Comparison of ENCODE assay signal across 1 cellular context in the genomic region with DNA sequence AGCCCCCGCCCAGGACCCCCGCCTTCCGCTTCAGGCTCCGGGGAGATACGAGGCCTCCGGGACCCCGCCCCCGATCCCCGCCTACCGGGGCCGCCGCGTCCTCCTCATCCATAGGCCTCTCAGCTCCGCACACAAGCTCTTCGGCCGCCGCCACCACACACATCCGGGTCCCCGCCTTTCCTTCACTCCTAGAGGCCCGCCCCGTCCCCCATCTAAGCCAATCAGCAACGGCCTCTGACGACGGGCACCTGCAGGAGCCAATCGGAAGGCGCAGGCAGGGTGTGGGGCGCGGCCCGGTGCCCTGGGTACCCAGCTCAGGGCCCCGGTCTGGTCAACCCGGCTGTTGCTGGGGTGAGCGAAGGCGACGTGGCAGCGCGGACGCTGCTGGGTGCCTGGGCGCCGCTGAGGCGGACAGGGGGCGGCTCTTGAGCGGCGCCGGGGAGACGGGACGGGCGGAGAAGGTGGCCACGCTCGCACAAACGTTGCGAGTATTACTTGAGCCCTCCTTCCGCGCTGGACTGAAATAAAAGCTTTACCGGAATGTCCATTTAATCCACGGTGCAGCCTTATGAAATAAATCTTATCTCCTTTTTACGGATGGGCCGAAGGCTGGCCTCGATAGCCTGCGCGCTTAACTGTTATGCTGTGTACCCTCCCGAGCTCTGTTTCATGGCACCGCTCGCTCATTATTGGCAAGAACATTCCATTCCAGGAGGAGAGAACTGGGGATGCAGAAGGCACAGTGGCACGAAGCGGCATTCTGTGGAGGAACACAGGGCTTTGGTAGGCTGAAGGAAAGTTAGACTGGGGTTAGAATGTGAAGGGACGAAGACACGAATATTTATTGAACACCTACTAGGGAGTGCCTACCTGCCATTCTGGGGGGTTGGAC.
TF ChIP-seq lines count a peak whose summit lies in the region.

A gene with protein sequence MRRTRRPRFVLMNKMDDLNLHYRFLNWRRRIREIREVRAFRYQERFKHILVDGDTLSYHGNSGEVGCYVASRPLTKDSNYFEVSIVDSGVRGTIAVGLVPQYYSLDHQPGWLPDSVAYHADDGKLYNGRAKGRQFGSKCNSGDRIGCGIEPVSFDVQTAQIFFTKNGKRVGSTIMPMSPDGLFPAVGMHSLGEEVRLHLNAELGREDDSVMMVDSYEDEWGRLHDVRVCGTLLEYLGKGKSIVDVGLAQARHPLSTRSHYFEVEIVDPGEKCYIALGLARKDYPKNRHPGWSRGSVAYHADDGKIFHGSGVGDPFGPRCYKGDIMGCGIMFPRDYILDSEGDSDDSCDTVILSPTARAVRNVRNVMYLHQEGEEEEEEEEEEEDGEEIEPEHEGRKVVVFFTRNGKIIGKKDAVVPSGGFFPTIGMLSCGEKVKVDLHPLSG (minus strand): TSS at position 165 of the 892 bp plus-strand sequence. CDS start 57 bp downstream, at position 108.

TF ChIP-seq in HEK293, 187 proteins besides CTCF, POLR2A, EP300 and RAD21 (continued from another document and continues in another):
- TF ChIP-seq, protein P1, sequence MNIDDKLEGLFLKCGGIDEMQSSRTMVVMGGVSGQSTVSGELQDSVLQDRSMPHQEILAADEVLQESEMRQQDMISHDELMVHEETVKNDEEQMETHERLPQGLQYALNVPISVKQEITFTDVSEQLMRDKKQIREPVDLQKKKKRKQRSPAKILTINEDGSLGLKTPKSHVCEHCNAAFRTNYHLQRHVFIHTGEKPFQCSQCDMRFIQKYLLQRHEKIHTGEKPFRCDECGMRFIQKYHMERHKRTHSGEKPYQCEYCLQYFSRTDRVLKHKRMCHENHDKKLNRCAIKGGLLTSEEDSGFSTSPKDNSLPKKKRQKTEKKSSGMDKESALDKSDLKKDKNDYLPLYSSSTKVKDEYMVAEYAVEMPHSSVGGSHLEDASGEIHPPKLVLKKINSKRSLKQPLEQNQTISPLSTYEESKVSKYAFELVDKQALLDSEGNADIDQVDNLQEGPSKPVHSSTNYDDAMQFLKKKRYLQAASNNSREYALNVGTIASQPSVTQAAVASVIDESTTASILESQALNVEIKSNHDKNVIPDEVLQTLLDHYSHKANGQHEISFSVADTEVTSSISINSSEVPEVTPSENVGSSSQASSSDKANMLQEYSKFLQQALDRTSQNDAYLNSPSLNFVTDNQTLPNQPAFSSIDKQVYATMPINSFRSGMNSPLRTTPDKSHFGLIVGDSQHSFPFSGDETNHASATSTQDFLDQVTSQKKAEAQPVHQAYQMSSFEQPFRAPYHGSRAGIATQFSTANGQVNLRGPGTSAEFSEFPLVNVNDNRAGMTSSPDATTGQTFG (tag by site-specific recombination; IDR thresholded peaks at IDR 0.05; ENCODE audit: borderline replicate concordance), result no peak
- TF ChIP-seq ZNF629 (tag by site-specific recombination; IDR thresholded peaks at IDR 0.05) (no peak), OVOL3 (tag by site-specific recombination; IDR thresholded peaks at IDR 0.05) (no peak), ZNF530 (tag by site-specific recombination; IDR thresholded peaks at IDR 0.05; ENCODE audit: low read depth) (no peak), ZNF350 (tag by site-specific recombination; IDR thresholded peaks at IDR 0.05) (no peak), ZBTB17 (tag by site-specific recombination; IDR thresholded peaks at IDR 0.05) (peak; percentile 66), ZNF48 (tag by site-specific recombination; IDR thresholded peaks at IDR 0.05) (no peak), ZNF747 (tag by site-specific recombination; IDR thresholded peaks at IDR 0.05) (no peak), ZNF571 (tag by site-specific recombination; IDR thresholded peaks at IDR 0.05) (no peak), ZNF214 (tag by site-specific recombination; IDR thresholded peaks at IDR 0.05; ENCODE audit: borderline replicate concordance) (no peak), GLI4 (tag by site-specific recombination; IDR thresholded peaks at IDR 0.05) (no peak), MYNN (tag by site-specific recombination; IDR thresholded peaks at IDR 0.05; ENCODE audit: borderline replicate concordance) (no peak), ZNF785 (tag by site-specific recombination; IDR thresholded peaks at IDR 0.05) (no peak), ZNF155 (tag by site-specific recombination; IDR thresholded peaks at IDR 0.05) (no peak), MEIS1 (CRISPR knock-in tag; IDR thresholded peaks at IDR 0.05; ENCODE audit: borderline replicate concordance) (no peak), ZNF174 (tag by site-specific recombination; IDR thresholded peaks at IDR 0.05) (no peak), ZNF366 (tag by site-specific recombination; conservative IDR thresholded peaks at IDR 0.05) (0 out of 2 replicates have a peak, but pooled peaks have one; percentile 18), ZNF776 (tag by site-specific recombination; IDR thresholded peaks at IDR 0.05; ENCODE audit: borderline replicate concordance) (no peak), ZNF391 (tag by site-specific recombination; IDR thresholded peaks at IDR 0.05; ENCODE audit: borderline replicate concordance, low read depth) (no peak), SCRT2 (tag by site-specific recombination; IDR thresholded peaks at IDR 0.05) (peak; percentile 23), RBAK (tag by site-specific recombination; IDR thresholded peaks at IDR 0.05) (no peak), ZNF324 (tag by site-specific recombination; IDR thresholded peaks at IDR 0.05) (no peak), ZNF248 (tag by site-specific recombination; IDR thresholded peaks at IDR 0.05) (no peak), ZFP3 (tag by site-specific recombination; IDR thresholded peaks at IDR 0.05; ENCODE audit: low read depth) (no peak), ZBTB8A (tag by site-specific recombination; IDR thresholded peaks at IDR 0.05) (peak; percentile 24), ZNF10 (tag by site-specific recombination; IDR thresholded peaks at IDR 0.05) (no peak), KLF1 (tag by site-specific recombination; IDR thresholded peaks at IDR 0.05) (peak; percentile 75)
- TF ChIP-seq, protein P2, sequence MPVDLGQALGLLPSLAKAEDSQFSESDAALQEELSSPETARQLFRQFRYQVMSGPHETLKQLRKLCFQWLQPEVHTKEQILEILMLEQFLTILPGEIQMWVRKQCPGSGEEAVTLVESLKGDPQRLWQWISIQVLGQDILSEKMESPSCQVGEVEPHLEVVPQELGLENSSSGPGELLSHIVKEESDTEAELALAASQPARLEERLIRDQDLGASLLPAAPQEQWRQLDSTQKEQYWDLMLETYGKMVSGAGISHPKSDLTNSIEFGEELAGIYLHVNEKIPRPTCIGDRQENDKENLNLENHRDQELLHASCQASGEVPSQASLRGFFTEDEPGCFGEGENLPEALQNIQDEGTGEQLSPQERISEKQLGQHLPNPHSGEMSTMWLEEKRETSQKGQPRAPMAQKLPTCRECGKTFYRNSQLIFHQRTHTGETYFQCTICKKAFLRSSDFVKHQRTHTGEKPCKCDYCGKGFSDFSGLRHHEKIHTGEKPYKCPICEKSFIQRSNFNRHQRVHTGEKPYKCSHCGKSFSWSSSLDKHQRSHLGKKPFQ (tag by site-specific recombination; IDR thresholded peaks at IDR 0.05), result no peak
- TF ChIP-seq, protein P3, sequence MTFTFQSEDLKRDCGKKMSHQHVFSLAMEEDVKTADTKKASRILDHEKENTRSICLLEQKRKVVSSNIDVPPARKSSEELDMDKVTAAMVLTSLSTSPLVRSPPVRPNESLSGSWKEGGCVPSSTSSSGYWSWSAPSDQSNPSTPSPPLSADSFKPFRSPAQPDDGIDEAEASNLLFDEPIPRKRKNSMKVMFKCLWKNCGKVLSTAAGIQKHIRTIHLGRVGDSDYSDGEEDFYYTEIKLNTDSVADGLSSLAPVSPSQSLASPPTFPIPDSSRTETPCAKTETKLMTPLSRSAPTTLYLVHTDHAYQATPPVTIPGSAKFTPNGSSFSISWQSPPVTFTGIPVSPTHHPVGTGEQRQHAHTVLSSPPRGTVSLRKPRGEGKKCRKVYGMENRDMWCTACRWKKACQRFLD (tag by site-specific recombination; IDR thresholded peaks at IDR 0.05), result no peak
- TF ChIP-seq, protein P4, sequence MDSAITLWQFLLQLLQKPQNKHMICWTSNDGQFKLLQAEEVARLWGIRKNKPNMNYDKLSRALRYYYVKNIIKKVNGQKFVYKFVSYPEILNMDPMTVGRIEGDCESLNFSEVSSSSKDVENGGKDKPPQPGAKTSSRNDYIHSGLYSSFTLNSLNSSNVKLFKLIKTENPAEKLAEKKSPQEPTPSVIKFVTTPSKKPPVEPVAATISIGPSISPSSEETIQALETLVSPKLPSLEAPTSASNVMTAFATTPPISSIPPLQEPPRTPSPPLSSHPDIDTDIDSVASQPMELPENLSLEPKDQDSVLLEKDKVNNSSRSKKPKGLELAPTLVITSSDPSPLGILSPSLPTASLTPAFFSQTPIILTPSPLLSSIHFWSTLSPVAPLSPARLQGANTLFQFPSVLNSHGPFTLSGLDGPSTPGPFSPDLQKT (IDR thresholded peaks at IDR 0.05; ENCODE audit: borderline replicate concordance, low read depth, low read length), result no peak; the same call in 1 of the 2 replicates
- TF ChIP-seq, protein P5, sequence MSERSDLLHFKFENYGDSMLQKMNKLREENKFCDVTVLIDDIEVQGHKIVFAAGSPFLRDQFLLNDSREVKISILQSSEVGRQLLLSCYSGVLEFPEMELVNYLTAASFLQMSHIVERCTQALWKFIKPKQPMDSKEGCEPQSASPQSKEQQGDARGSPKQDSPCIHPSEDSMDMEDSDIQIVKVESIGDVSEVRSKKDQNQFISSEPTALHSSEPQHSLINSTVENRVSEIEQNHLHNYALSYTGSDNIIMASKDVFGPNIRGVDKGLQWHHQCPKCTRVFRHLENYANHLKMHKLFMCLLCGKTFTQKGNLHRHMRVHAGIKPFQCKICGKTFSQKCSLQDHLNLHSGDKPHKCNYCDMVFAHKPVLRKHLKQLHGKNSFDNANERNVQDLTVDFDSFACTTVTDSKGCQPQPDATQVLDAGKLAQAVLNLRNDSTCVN (tag by site-specific recombination; optimal IDR thresholded peaks at IDR 0.05), result peak; percentile 77
- TF ChIP-seq, protein P6, sequence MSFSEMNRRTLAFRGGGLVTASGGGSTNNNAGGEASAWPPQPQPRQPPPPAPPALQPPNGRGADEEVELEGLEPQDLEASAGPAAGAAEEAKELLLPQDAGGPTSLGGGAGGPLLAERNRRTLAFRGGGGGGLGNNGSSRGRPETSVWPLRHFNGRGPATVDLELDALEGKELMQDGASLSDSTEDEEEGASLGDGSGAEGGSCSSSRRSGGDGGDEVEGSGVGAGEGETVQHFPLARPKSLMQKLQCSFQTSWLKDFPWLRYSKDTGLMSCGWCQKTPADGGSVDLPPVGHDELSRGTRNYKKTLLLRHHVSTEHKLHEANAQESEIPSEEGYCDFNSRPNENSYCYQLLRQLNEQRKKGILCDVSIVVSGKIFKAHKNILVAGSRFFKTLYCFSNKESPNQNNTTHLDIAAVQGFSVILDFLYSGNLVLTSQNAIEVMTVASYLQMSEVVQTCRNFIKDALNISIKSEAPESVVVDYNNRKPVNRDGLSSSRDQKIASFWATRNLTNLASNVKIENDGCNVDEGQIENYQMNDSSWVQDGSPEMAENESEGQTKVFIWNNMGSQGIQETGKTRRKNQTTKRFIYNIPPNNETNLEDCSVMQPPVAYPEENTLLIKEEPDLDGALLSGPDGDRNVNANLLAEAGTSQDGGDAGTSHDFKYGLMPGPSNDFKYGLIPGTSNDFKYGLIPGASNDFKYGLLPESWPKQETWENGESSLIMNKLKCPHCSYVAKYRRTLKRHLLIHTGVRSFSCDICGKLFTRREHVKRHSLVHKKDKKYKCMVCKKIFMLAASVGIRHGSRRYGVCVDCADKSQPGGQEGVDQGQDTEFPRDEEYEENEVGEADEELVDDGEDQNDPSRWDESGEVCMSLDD (tag by site-specific recombination; IDR thresholded peaks at IDR 0.05), result peak; percentile 91
- TF ChIP-seq, protein P7, sequence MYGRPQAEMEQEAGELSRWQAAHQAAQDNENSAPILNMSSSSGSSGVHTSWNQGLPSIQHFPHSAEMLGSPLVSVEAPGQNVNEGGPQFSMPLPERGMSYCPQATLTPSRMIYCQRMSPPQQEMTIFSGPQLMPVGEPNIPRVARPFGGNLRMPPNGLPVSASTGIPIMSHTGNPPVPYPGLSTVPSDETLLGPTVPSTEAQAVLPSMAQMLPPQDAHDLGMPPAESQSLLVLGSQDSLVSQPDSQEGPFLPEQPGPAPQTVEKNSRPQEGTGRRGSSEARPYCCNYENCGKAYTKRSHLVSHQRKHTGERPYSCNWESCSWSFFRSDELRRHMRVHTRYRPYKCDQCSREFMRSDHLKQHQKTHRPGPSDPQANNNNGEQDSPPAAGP (tag by site-specific recombination; IDR thresholded peaks at IDR 0.05), result no peak
- TF ChIP-seq, protein P8, sequence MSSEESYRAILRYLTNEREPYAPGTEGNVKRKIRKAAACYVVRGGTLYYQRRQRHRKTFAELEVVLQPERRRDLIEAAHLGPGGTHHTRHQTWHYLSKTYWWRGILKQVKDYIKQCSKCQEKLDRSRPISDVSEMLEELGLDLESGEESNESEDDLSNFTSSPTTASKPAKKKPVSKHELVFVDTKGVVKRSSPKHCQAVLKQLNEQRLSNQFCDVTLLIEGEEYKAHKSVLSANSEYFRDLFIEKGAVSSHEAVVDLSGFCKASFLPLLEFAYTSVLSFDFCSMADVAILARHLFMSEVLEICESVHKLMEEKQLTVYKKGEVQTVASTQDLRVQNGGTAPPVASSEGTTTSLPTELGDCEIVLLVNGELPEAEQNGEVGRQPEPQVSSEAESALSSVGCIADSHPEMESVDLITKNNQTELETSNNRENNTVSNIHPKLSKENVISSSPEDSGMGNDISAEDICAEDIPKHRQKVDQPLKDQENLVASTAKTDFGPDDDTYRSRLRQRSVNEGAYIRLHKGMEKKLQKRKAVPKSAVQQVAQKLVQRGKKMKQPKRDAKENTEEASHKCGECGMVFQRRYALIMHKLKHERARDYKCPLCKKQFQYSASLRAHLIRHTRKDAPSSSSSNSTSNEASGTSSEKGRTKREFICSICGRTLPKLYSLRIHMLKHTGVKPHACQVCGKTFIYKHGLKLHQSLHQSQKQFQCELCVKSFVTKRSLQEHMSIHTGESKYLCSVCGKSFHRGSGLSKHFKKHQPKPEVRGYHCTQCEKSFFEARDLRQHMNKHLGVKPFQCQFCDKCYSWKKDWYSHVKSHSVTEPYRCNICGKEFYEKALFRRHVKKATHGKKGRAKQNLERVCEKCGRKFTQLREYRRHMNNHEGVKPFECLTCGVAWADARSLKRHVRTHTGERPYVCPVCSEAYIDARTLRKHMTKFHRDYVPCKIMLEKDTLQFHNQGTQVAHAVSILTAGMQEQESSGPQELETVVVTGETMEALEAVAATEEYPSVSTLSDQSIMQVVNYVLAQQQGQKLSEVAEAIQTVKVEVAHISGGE (tag by site-specific recombination; conservative IDR thresholded peaks at IDR 0.05; ENCODE audit: low read depth), result peak; percentile 68
- TF ChIP-seq, protein P9, sequence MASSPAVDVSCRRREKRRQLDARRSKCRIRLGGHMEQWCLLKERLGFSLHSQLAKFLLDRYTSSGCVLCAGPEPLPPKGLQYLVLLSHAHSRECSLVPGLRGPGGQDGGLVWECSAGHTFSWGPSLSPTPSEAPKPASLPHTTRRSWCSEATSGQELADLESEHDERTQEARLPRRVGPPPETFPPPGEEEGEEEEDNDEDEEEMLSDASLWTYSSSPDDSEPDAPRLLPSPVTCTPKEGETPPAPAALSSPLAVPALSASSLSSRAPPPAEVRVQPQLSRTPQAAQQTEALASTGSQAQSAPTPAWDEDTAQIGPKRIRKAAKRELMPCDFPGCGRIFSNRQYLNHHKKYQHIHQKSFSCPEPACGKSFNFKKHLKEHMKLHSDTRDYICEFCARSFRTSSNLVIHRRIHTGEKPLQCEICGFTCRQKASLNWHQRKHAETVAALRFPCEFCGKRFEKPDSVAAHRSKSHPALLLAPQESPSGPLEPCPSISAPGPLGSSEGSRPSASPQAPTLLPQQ (tag by site-specific recombination; IDR thresholded peaks at IDR 0.05), result peak; percentile 54; the same call in 1 of the 2 replicates
